Comparison of ENCODE assay signal across 24 cellular contexts in genomic region chr1:36728846-36729245, GRCh38.
"Had no signal": no experiment of that assay in that cellular context is flagged by ENCODE, and none has a peak within 500 bp of the region (broad histone marks: within the 10 kb centered on the region; RNA-seq: fewer than 3 reads in every experiment).

No MANE protein-coding gene starts in this region.

- H3K4me3 ChIP-seq: dorsolateral prefrontal cortex, esophagus muscularis mucosa, gastrocnemius medialis, psoas muscle, right lobe of liver, suprapubic skin, thyroid gland, upper lobe of left lung, uterus had no signal

- H3K36me3 ChIP-seq: esophagus muscularis mucosa, gastrocnemius medialis, neutrophil, right lobe of liver, suprapubic skin, thyroid gland, upper lobe of left lung, uterus had no signal

- H3K4me1 ChIP-seq: esophagus muscularis mucosa, gastrocnemius medialis, psoas muscle, right lobe of liver, thyroid gland, uterus had no signal

- H3K27me3 ChIP-seq: right lobe of liver, thyroid gland, upper lobe of left lung, uterus had no signal

- H3K27ac ChIP-seq: dorsolateral prefrontal cortex, epithelial cell of prostate, esophagus muscularis mucosa, gastrocnemius medialis, psoas muscle, right lobe of liver, suprapubic skin, thyroid gland, upper lobe of left lung, uterus had no signal

- DNase-seq: cortex of kidney; dorsolateral prefrontal cortex; effector CD8-positive, alpha-beta T cell; gastrocnemius medialis; immature natural killer cell; left colon; mesendoderm; naive B cell; nephron progenitor cell; psoas muscle; retina; right lobe of liver; stimulated activated CD4-positive, alpha-beta T cell treated with anti-CD3 and anti-CD28 coated beads, Interleukin-4, amount 100 ng/mL, for 1 hour; stimulated activated CD8-positive, alpha-beta memory T cell treated with anti-CD3 and anti-CD28 coated beads, Interleukin-4, amount 100 ng/mL, for 48 hours; stimulated activated naive CD8-positive, alpha-beta T cell treated with anti-CD3 and anti-CD28 coated beads, Interleukin-15, Interleukin-2, amounts not matched to agents 100 U/mL and 50 U/mL, for 24 hours; thyroid gland; upper lobe of left lung; uterus had no signal

- H3K9me3 ChIP-seq: esophagus muscularis mucosa, gastrocnemius medialis, neutrophil, psoas muscle, right lobe of liver, suprapubic skin, thyroid gland, upper lobe of left lung, uterus had no signal

- ATAC-seq: gastrocnemius medialis; left colon; psoas muscle; right lobe of liver; stimulated activated effector memory CD8-positive, alpha-beta T cell treated with anti-CD3 and anti-CD28 coated beads, Interleukin-12 subunit alpha, Interleukin-12 subunit beta, amount 100 ng/mL, for 72 hours; stimulated activated naive CD8-positive, alpha-beta T cell treated with anti-CD3 and anti-CD28 coated beads, Interleukin-15, Interleukin-2, amounts not matched to agents 100 U/mL and 50 U/mL, for 24 hours had no signal

- FAIRE-seq: endometrium had no signal
